In the genomic region with DNA sequence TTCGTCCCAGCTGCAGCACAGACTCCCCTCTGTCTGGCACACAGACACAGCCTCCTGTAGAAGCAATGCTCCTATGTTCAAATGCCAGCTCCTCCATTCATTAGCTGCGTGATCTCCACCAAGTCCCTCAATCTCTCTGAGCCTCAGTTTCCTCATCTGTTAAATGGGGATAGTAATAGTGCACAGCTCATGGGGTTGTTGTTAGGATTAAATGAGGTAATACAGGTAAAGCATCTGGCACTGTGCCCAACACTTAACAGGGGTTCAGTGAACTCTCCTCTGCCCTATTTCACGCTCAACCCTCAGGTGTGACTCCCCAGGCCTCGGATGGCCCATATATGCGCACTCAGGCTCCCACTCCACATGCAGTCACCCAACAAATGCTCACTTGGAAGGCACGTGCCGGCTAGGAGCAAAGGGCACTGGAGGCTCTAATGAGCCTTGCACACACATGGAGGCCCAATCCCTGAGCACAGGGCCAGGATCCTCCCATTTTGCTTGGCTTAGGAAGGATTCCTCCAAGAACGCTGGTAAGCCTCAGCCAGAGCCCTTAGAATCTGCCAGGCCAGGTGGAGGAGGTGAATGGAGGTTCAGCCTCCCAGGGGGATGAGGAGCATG, we compare ENCODE assay signal across 1 cellular context.
TF ChIP-seq lines count a peak whose summit lies in the region.

No MANE protein-coding gene starts in this region.

TF ChIP-seq in IMR-90, 13 proteins besides CTCF, POLR2A, EP300 and RAD21:
- TF ChIP-seq NFE2L2 (IDR thresholded peaks at IDR 0.05; ENCODE audit: low read depth, low read length) (no peak), RFX5 (IDR thresholded peaks at IDR 0.05; ENCODE audit: low read depth, low read length) (no peak), BHLHE40 (IDR thresholded peaks at IDR 0.05; ENCODE audit: low read depth, low read length) (no peak), CHD1 (IDR thresholded peaks at IDR 0.05; ENCODE audit: low read depth, low read length) (no peak), CEBPB (IDR thresholded peaks at IDR 0.05; ENCODE audit: low read depth, low read length) (no peak), SMC3 (IDR thresholded peaks at IDR 0.05; ENCODE audit: low read depth, low read length) (no peak), FOS (IDR thresholded peaks at IDR 0.05; ENCODE audit: low read depth, low read length) (no peak), RCOR1 (IDR thresholded peaks at IDR 0.05; ENCODE audit: insufficient replicate concordance, low read length) (no peak), MAZ (IDR thresholded peaks at IDR 0.05; ENCODE audit: borderline replicate concordance, low read depth, low read length) (no peak)
- TF ChIP-seq, protein P1, sequence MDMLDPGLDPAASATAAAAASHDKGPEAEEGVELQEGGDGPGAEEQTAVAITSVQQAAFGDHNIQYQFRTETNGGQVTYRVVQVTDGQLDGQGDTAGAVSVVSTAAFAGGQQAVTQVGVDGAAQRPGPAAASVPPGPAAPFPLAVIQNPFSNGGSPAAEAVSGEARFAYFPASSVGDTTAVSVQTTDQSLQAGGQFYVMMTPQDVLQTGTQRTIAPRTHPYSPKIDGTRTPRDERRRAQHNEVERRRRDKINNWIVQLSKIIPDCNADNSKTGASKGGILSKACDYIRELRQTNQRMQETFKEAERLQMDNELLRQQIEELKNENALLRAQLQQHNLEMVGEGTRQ (IDR thresholded peaks at IDR 0.05; ENCODE audit: low read depth, low read length): no peak
